In genomic region chr7:157394246-157395191, GRCh38 we compare ENCODE assay signal across 1 cellular context.
A peak's percentile ranks its signal among the peaks of the same experiment; 100 is the strongest.
TF ChIP-seq lines count a peak whose summit lies in the region.

No MANE protein-coding gene starts in this region.

TF ChIP-seq in H1, 55 proteins besides CTCF, POLR2A, EP300 and RAD21:
- TF ChIP-seq KDM1A (IDR thresholded peaks at IDR 0.05; ENCODE audit: borderline replicate concordance, low read length) (peak; percentile 40; the same call in 1 of the 2 replicates), ATF2 (IDR thresholded peaks at IDR 0.05; ENCODE audit: low read length) (no peak)
